In genomic region chr2:206838690-206839089, GRCh38 we compare ENCODE assay signal across 27 cellular contexts.
"Had no signal": no experiment of that assay in that cellular context is flagged by ENCODE, and none has a peak within 500 bp of the region (broad histone marks: within the 10 kb centered on the region; RNA-seq: fewer than 3 reads in every experiment).

No MANE protein-coding gene starts in this region.

- H3K4me1 ChIP-seq: suprapubic skin, testis, thyroid gland, tibial artery, tibial nerve, upper lobe of left lung, upper lobe of right lung, uterus, vagina had no signal

- H3K27ac ChIP-seq: stomach, suprapubic skin, testis, thoracic aorta, thyroid gland, tibial artery, tibial nerve, transverse colon, upper lobe of left lung, upper lobe of right lung, uterus, vagina had no signal

- H3K36me3 ChIP-seq: stomach, suprapubic skin, thoracic aorta, thyroid gland, tibial nerve, transverse colon, upper lobe of left lung, upper lobe of right lung, uterus, vagina had no signal

- H3K9me3 ChIP-seq: suprapubic skin, testis, thoracic aorta, thyroid gland, transverse colon, upper lobe of right lung had no signal

- H3K4me3 ChIP-seq: stomach, suprapubic skin, testis, thoracic aorta, thyroid gland, tibial artery, tibial nerve, transverse colon, upper lobe of left lung, upper lobe of right lung, uterus, vagina had no signal

- DNase-seq: stimulated activated CD4-positive, alpha-beta T cell treated with anti-CD3 and anti-CD28 coated beads, Interleukin-2, amount 100 ng/mL, for 48 hours; stimulated activated CD4-positive, alpha-beta T cell treated with anti-CD3 and anti-CD28 coated beads, Interleukin-4, amount 100 ng/mL, for 1 hour; stimulated activated CD4-positive, alpha-beta T cell treated with anti-CD3 and anti-CD28 coated beads, Interleukin-4, amount 100 ng/mL, for 24 hours; stimulated activated CD4-positive, alpha-beta T cell treated with anti-CD3 and anti-CD28 coated beads, Interleukin-4, amount 100 ng/mL, for 4 hours; stimulated activated CD8-positive, alpha-beta memory T cell treated with anti-CD3 and anti-CD28 coated beads, Interleukin-4, amount 100 ng/mL, for 48 hours; stimulated activated naive B cell treated with anti-CD40 and anti-IgM and Interleukin-4, amounts not matched to agents 10 μg/mL and 1 μg/mL and 100 μg/mL, for 72 hours; stimulated activated naive CD4-positive, alpha-beta T cell; stimulated activated naive CD4-positive, alpha-beta T cell treated with Interleukin-2 at 50 U/mL for 16 hours; stimulated activated naive CD8-positive, alpha-beta T cell treated with anti-CD3 and anti-CD28 coated beads, Interleukin-15, amount 100 ng/mL, for 72 hours; stimulated activated naive CD8-positive, alpha-beta T cell treated with anti-CD3 and anti-CD28 coated beads, Interleukin-15, Interleukin-2, amounts not matched to agents 100 U/mL and 50 U/mL, for 24 hours; stomach; substantia nigra; testis; thyroid gland; tibial artery; transverse colon; trophoblast cell; upper lobe of left lung; upper lobe of right lung; uterus had no signal

- ATAC-seq: stimulated activated effector memory CD8-positive, alpha-beta T cell treated with anti-CD3 and anti-CD28 coated beads, Interleukin-12 subunit alpha, Interleukin-12 subunit beta, amount 100 ng/mL, for 72 hours; stimulated activated memory B cell treated with anti-CD40 and anti-IgM and Interleukin-4, amounts not matched to agents 10 μg/mL and 1 μg/mL and 100 μg/mL, for 72 hours; stimulated activated naive B cell treated with anti-CD40 and anti-IgM and Interleukin-4, amounts not matched to agents 10 μg/mL and 1 μg/mL and 100 μg/mL, for 72 hours; stimulated activated naive CD8-positive, alpha-beta T cell treated with anti-CD3 and anti-CD28 coated beads, Interleukin-15, amount 100 ng/mL, for 72 hours; stimulated activated naive CD8-positive, alpha-beta T cell treated with anti-CD3 and anti-CD28 coated beads, Interleukin-15, Interleukin-2, amounts not matched to agents 100 U/mL and 50 U/mL, for 24 hours; upper lobe of right lung had no signal

- H3K27me3 ChIP-seq: stomach, suprapubic skin, testis, thyroid gland, tibial artery, tibial nerve, transverse colon, upper lobe of left lung, upper lobe of right lung, uterus, vagina had no signal

- FAIRE-seq: urothelium cell line had no signal
